ENCODE assay signal across 30 cellular contexts in the genomic region with DNA sequence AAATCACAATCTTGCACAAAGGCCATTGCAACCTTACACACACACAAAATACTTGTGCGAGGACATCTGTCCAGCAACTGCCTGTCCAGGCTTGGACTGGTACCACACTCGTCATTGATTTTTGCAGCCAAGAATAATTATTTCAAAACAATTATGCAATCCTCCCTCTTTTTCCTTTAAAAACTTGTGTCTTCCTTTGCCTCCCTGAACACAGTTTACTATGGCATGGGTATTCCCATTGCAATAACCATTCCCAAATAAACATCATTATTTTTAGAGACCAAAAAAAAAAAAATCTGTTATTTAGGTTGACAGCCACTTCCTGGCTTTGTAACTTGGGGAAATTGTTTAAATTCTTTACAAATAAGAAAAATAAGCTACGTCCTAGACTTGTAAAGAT. TPM values are rescaled to one million over a fixed set of nuclear protein-coding genes. Genes with fewer than 3 reads are reported as not detected.
"Had no signal": no experiment of that assay in that cellular context is flagged by ENCODE, and none has a peak within 500 bp of the region (broad histone marks: within the 10 kb centered on the region; RNA-seq: fewer than 3 reads in every experiment).

No MANE protein-coding gene starts in this region.

- H3K4me3 ChIP-seq: ascending aorta, esophagus muscularis mucosa, ovary, smooth muscle cell, stomach, thyroid gland, upper lobe of left lung, vagina had no signal

- H3K27me3 ChIP-seq: ascending aorta, ovary, thyroid gland, upper lobe of left lung, vagina had no signal

- ATAC-seq: activated T-cell treated with anti-CD3 and anti-CD28 coated beads, Interleukin-2, amount 50 U/mL, for 72 hours; naive thymus-derived CD4-positive, alpha-beta T cell; stimulated activated memory B cell treated with anti-CD40 and anti-IgM and Interleukin-4, amounts not matched to agents 10 μg/mL and 1 μg/mL and 100 μg/mL, for 72 hours had no signal

- H3K27ac ChIP-seq: ascending aorta, esophagus muscularis mucosa, ovary, stomach, thyroid gland, upper lobe of left lung, vagina, VCaP had no signal

- DNase-seq: activated CD4-positive, alpha-beta T cell treated with anti-CD3 and anti-CD28 coated beads for 4 hours; activated CD4-positive, alpha-beta T cell treated with anti-CD3 and anti-CD28 coated beads, Interleukin-2, amount 50 U/mL, for 4 hours; activated effector memory CD4-positive, alpha-beta T cell treated with anti-CD3 and anti-CD28 coated beads, Interleukin-2, amount 50 U/mL, for 16 hours; activated naive CD4-positive, alpha-beta T cell treated with anti-CD3 and anti-CD28 coated beads for 36 hours; activated naive CD8-positive, alpha-beta T cell treated with anti-CD3 and anti-CD28 coated beads for 36 hours; activated T-cell treated with anti-CD3 and anti-CD28 coated beads for 4 hours; activated T-cell treated with anti-CD3 and anti-CD28 coated beads, Interleukin-2, amount 50 U/mL, for 72 hours; caudate nucleus; cortex of kidney; endodermal cell; foreskin melanocyte; left cardiac atrium; midbrain; naive thymus-derived CD4-positive, alpha-beta T cell; ovary; retina; stimulated activated CD4-positive, alpha-beta T cell treated with anti-CD3 and anti-CD28 coated beads, Interleukin-1b, Interleukin-23, amount 100 ng/mL, for 48 hours; stimulated activated CD4-positive, alpha-beta T cell treated with anti-CD3 and anti-CD28 coated beads, Interleukin-4, amount 100 ng/mL, for 4 hours; stimulated activated CD8-positive, alpha-beta memory T cell treated with anti-CD3 and anti-CD28 coated beads, Interleukin-4, amount 100 ng/mL, for 48 hours; stomach; T-helper 1 cell; thyroid gland; upper lobe of left lung had no signal

- H3K4me2 ChIP-seq: smooth muscle cell had no signal

- H3K9me3 ChIP-seq: ascending aorta, esophagus muscularis mucosa, ovary, stomach, thyroid gland, upper lobe of left lung, vagina had no signal

- H3K36me3 ChIP-seq: ascending aorta, esophagus muscularis mucosa, ovary, stomach, thyroid gland, upper lobe of left lung, vagina had no signal

- H3K4me1 ChIP-seq: esophagus muscularis mucosa, stomach, thyroid gland, upper lobe of left lung, vagina had no signal

RNA-seq across cellular contexts. Expression of gene C11orf91, which starts 54.0 kb away (rescaled TPM):
- total RNA-seq: activated naive CD4-positive, alpha-beta T cell treated with anti-CD3 and anti-CD28 coated beads for 36 hours; activated T-cell treated with anti-CD3 and anti-CD28 coated beads, Interleukin-2, amount 50 U/mL, for 72 hours; ascending aorta; esophagus muscularis mucosa; naive thymus-derived CD4-positive, alpha-beta T cell; smooth muscle cell; stomach; thyroid gland; vagina had no signal
- polyA plus RNA-seq: naive thymus-derived CD4-positive, alpha-beta T cell; neural cell; ovary; stomach had no signal
